Comparison of ENCODE assay signal across 14 cellular contexts in the genomic region with DNA sequence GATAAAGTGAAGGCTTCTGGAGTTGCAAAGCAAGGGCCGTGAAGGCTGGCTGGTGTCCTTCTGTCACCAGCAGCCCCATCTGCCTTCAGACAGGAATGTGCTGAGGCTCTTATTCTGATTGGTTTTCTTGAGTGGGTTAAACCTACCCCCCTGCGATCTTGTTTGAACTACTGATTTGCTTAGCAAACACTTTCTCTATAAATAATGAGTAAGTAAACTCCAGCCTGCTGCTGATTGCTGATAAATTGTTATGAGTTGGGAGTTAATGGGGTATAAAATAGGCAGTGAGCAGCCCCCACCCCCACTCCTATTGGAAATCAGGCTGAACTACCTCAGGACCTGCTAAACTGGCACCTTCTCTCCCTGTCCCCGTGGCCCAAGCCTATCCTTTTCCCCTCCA.
A peak's percentile ranks its signal among the peaks of the same experiment; 100 is the strongest.
DNase-seq lines count a peak whose midpoint lies in the region; ATAC-seq, FAIRE-seq and TF ChIP-seq lines count a peak whose summit lies in the region.
"Had no signal": no experiment of that assay in that cellular context is flagged by ENCODE, and none has a peak within 500 bp of the region (broad histone marks: within the 10 kb centered on the region; RNA-seq: fewer than 3 reads in every experiment).

No MANE protein-coding gene starts in this region.

- FAIRE-seq in islet of Langerhans (lab: Jason Lieb, UNC) = peak; percentile 85
- FAIRE-seq: G401.6 had no signal

- TF ChIP-seq CTCF in ovary (IDR thresholded peaks at IDR 0.05) = no peak

- no peak for TF ChIP-seq POLR2A in ovary (IDR thresholded peaks at IDR 0.05)

- H3K4me3 ChIP-seq in ovary = no peak overlapping the region
- H3K4me3 ChIP-seq: heart left ventricle had no signal

- intact Hi-C loops in head of caudate nucleus (cut with DNase I) (no loop called here), ovary (cut with DNase I) (no loop called here)

- no peak for ATAC-seq in GM18909 (IDR thresholded peaks at IDR 0.05; ENCODE audit: poor library complexity, unreplicated experiment)
- ATAC-seq: heart left ventricle had no signal

- H3K4me1 ChIP-seq in ovary (ENCODE audit: insufficient read depth) = no peaks in the 10 kb centered on the region
- H3K4me1 ChIP-seq: heart left ventricle had no signal

- 13 to 30% (median 17%) methylated on average over 3 of the region's 3 CpGs for WGBS in ovary, 3 donors

- H3K27me3 ChIP-seq in ovary = no peaks in the 10 kb centered on the region
- H3K27me3 ChIP-seq: heart left ventricle had no signal

- peak; percentile 59 for DNase-seq in DMS 273 (lab: John Stamatoyannopoulos, UW; ENCODE audit: unreplicated experiment)
- peak; percentile 23 for DNase-seq in NCI-H1092 (lab: John Stamatoyannopoulos, UW)
- DNase-seq in NCI-H510A treated with DMSO at 0.1 percent for 48 hours (lab: John Stamatoyannopoulos, UW) = peak; percentile 89
- no peak for DNase-seq in head of caudate nucleus
- no peak for DNase-seq in ovary
- DNase-seq: activated CD4-positive, CD25-positive, alpha-beta regulatory T cell; activated T-cell treated with anti-CD3 and anti-CD28 coated beads, Interleukin-2, amount 50 U/mL, for 48 hours; heart left ventricle; KG1; NCI-H187 treated with DMSO at 0.1 percent for 48 hours; stimulated activated CD4-positive, alpha-beta T cell treated with anti-CD3 and anti-CD28 coated beads, Interleukin-2, amount 100 ng/mL, for 24 hours had no signal

- H3K9me3 ChIP-seq in ovary = no peaks in the 10 kb centered on the region

- no peak overlapping the region for H3K27ac ChIP-seq in ovary
- H3K27ac ChIP-seq: heart left ventricle had no signal

- TF ChIP-seq EP300 in ovary (IDR thresholded peaks at IDR 0.05) = no peak

- no peaks in the 10 kb centered on the region for H3K36me3 ChIP-seq in ovary
- H3K36me3 ChIP-seq: heart left ventricle had no signal

Comparison
In these comparisons a context has a peak if more than half of its experiments do, and no peak if none do; other contexts are left out.
1. DNase-seq: peak in DMS 273 (single experiment), NCI-H1092 (single experiment) and NCI-H510A treated with DMSO at 0.1 percent for 48 hours (single experiment); none in head of caudate nucleus (0 of 42) and ovary (0 of 5).